In the genomic region with DNA sequence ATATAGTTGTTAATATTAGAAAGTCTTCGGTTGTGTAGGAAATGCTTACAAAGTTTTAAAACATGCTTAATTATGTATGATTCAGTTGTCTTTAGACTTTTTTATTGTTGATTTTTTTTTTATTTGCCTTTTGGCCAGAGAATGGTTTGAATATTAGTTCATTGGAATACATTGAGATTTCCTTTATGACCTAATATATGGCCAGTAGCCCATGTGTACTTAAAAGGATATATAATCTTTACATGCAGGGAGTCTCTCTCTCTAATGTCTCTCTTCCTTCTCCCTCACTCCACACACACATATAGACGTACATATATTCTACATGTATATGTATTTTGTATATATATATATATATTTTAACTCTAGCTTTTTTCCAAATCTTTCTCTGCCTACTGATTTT, we compare ENCODE assay signal across 5 cellular contexts.
"Had no signal": no experiment of that assay in that cellular context is flagged by ENCODE, and none has a peak within 500 bp of the region (broad histone marks: within the 10 kb centered on the region; RNA-seq: fewer than 3 reads in every experiment).

No MANE protein-coding gene starts in this region.

- H3K4me3 ChIP-seq: K562 had no signal

- H3K27ac ChIP-seq: HL-60 had no signal

- DNase-seq: IMR-90, KBM-7 had no signal

- ATAC-seq: HepG2, K562 had no signal
